In genomic region chr3:104353951-104354350, GRCh38 we compare ENCODE assay signal across 27 cellular contexts.
"Had no signal": no experiment of that assay in that cellular context is flagged by ENCODE, and none has a peak within 500 bp of the region (broad histone marks: within the 10 kb centered on the region; RNA-seq: fewer than 3 reads in every experiment).

No MANE protein-coding gene starts in this region.

- H3K4me1 ChIP-seq: colonic mucosa, esophagus muscularis mucosa, esophagus squamous epithelium, gastrocnemius medialis, gastroesophageal sphincter, heart left ventricle, heart right ventricle had no signal

- H3K36me3 ChIP-seq: colonic mucosa, esophagus muscularis mucosa, esophagus squamous epithelium, gastrocnemius medialis, gastroesophageal sphincter, heart left ventricle, heart right ventricle had no signal

- H3K4me3 ChIP-seq: colonic mucosa, coronary artery, dorsolateral prefrontal cortex, esophagus muscularis mucosa, esophagus squamous epithelium, gastrocnemius medialis, gastroesophageal sphincter, heart left ventricle, heart right ventricle had no signal

- DNase-seq: colonic mucosa; cortex of kidney; dermis blood vessel endothelial cell; dorsolateral prefrontal cortex; effector CD4-positive, alpha-beta T cell; effector CD8-positive, alpha-beta T cell; effector memory CD4-positive, alpha-beta T cell; effector memory CD8-positive, alpha-beta T cell; endodermal cell; erythroblast; esophagus squamous epithelium; foreskin fibroblast; foreskin keratinocyte; foreskin melanocyte; gastrocnemius medialis; glutamatergic neuron; head of caudate nucleus; heart left ventricle; heart right ventricle; hippocampal formation had no signal

- H3K27me3 ChIP-seq: colonic mucosa, dorsolateral prefrontal cortex, esophagus muscularis mucosa, esophagus squamous epithelium, foreskin keratinocyte, gastrocnemius medialis, gastroesophageal sphincter, heart left ventricle, heart right ventricle had no signal

- H3K9me3 ChIP-seq: colonic mucosa, esophagus muscularis mucosa, esophagus squamous epithelium, gastrocnemius medialis, gastroesophageal sphincter had no signal

- ATAC-seq: effector memory CD8-positive, alpha-beta T cell; esophagus mucosa; foreskin keratinocyte; gastrocnemius medialis; gastroesophageal sphincter; heart left ventricle; heart right ventricle had no signal

- FAIRE-seq: endothelial cell of umbilical vein, frontal cortex had no signal

- H3K27ac ChIP-seq: colonic mucosa, coronary artery, dorsolateral prefrontal cortex, epithelial cell of prostate, esophagus muscularis mucosa, esophagus squamous epithelium, foreskin keratinocyte, gastrocnemius medialis, gastroesophageal sphincter, heart left ventricle, heart right ventricle had no signal
